In the genomic region with DNA sequence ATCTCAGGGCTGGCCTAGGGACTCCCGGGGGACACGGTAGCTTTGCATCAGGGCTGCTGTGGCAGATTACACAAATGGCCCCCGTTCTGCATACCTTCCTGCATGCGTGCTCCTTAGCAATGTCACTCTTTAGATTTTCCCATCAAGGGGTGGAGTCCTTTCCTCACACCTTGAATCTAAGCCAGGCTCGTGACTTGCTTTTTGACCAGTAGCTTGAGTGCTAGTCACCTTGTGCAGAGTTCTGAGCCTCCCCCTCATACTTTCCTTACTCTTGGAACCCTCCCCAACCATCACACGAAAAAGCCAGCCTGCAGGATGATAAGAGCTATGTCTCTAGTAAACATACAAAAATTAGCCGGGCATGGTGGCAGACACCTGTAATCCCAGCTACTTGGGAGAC, we compare ENCODE assay signal across 7 cellular contexts. TPM values are rescaled to one million over a fixed set of nuclear protein-coding genes. Genes with fewer than 3 reads are reported as not detected.
"Had no signal": no experiment of that assay in that cellular context is flagged by ENCODE, and none has a peak within 500 bp of the region (broad histone marks: within the 10 kb centered on the region; RNA-seq: fewer than 3 reads in every experiment).

No MANE protein-coding gene starts in this region.

RNA-seq across cellular contexts. Expression of gene GPR32, which starts 3.2 kb away (rescaled TPM):
- total RNA-seq: GM23248, GM23338, H1, H4, H7, H9, HFFc6 had no signal
- polyA plus RNA-seq: GM23248, GM23338, H1 had no signal

RNA-seq across cellular contexts. Expression of gene ACP4, which starts 16.8 kb away (rescaled TPM):
- total RNA-seq: GM23248, GM23338, H1, H4, H7, H9, HFFc6 had no signal
- polyA plus RNA-seq: GM23248, GM23338, H1 had no signal

RNA-seq across cellular contexts. Expression of gene KLK1, which starts 50.1 kb away (rescaled TPM):
- total RNA-seq: GM23248, H4, H7, HFFc6 had no signal
- polyA plus RNA-seq: GM23248 had no signal
